ENCODE assay signal across 31 cellular contexts in genomic region chr5:73442152-73442860, GRCh38. TPM values are rescaled to one million over a fixed set of nuclear protein-coding genes. Genes with fewer than 3 reads are reported as not detected.
"Had no signal": no experiment of that assay in that cellular context is flagged by ENCODE, and none has a peak within 500 bp of the region (broad histone marks: within the 10 kb centered on the region; RNA-seq: fewer than 3 reads in every experiment).

No MANE protein-coding gene starts in this region.

- DNase-seq: activated CD4-positive, alpha-beta T cell treated with anti-CD3 and anti-CD28 coated beads, Interleukin-2, amount 10 ng/mL, durations not matched to agents 7 days and 5 days; activated CD4-positive, CD25-positive, alpha-beta regulatory T cell treated with anti-CD3 and anti-CD28 coated beads, Interleukin-2, amount 50 U/mL, for 72 hours; activated CD8-positive, alpha-beta T cell treated with anti-CD3 and anti-CD28 coated beads for 36 hours; activated naive CD4-positive, alpha-beta T cell; activated T-cell treated with anti-CD3 and anti-CD28 coated beads for 4 hours; activated T-cell treated with anti-CD3 and anti-CD28 coated beads, Interleukin-2, amount 50 U/mL, for 72 hours; anterior cingulate cortex; dorsolateral prefrontal cortex; effector memory CD8-positive, alpha-beta T cell; erythroblast; islet precursor cell; left colon; mammary epithelial cell; naive thymus-derived CD4-positive, alpha-beta T cell; right cardiac atrium; stimulated activated CD4-positive, alpha-beta T cell treated with anti-CD3 and anti-CD28 coated beads, Interleukin-15, amount 100 ng/mL, for 24 hours; stimulated activated CD4-positive, alpha-beta T cell treated with anti-CD3 and anti-CD28 coated beads, Interleukin-2, amount 100 ng/mL, for 24 hours; stimulated activated naive CD4-positive, alpha-beta T cell; T-helper 17 cell; T1000; tibial artery; WERI-Rb-1 had no signal

- H3K4me3 Mint-ChIP-seq: activated CD4-positive, alpha-beta T cell treated with anti-CD3 and anti-CD28 coated beads, Interleukin-2, amount 10 ng/mL, durations not matched to agents 7 days and 5 days; activated CD8-positive, alpha-beta T cell treated with anti-CD3 and anti-CD28 coated beads for 36 hours; activated T-cell treated with anti-CD3 and anti-CD28 coated beads, Interleukin-2, amount 50 U/mL, for 72 hours; effector memory CD8-positive, alpha-beta T cell; mesothelial cell of epicardium; T-helper 17 cell had no signal

- H3K27ac ChIP-seq: coronary artery, gastroesophageal sphincter, hepatocyte, suprapubic skin, tibial artery, WERI-Rb-1 had no signal

- ATAC-seq: activated CD8-positive, alpha-beta T cell treated with anti-CD3 and anti-CD28 coated beads for 36 hours; activated naive CD4-positive, alpha-beta T cell treated with anti-CD3 and anti-CD28 coated beads, Interleukin-2, amount 50 U/mL, for 72 hours; activated T-cell treated with anti-CD3 and anti-CD28 coated beads, Interleukin-2, amount 50 U/mL, for 72 hours; effector memory CD8-positive, alpha-beta T cell; gastroesophageal sphincter; left colon; naive thymus-derived CD4-positive, alpha-beta T cell; right cardiac atrium; T-helper 17 cell had no signal

- H3K36me3 Mint-ChIP-seq: brain, mesothelial cell of epicardium had no signal

- H3K27ac Mint-ChIP-seq: activated CD4-positive, alpha-beta T cell treated with anti-CD3 and anti-CD28 coated beads, Interleukin-2, amount 10 ng/mL, durations not matched to agents 7 days and 5 days; activated CD8-positive, alpha-beta T cell treated with anti-CD3 and anti-CD28 coated beads for 36 hours; activated naive CD4-positive, alpha-beta T cell treated with anti-CD3 and anti-CD28 coated beads, Interleukin-2, amount 50 U/mL, for 72 hours; brain; effector memory CD8-positive, alpha-beta T cell; mesothelial cell of epicardium; naive thymus-derived CD4-positive, alpha-beta T cell; T-helper 17 cell had no signal

- H2AFZ ChIP-seq: hepatocyte had no signal

- H3K9me3 ChIP-seq: gastroesophageal sphincter, suprapubic skin, tibial artery had no signal

- H3K36me3 ChIP-seq: gastroesophageal sphincter, suprapubic skin, tibial artery had no signal

- H3K4me3 ChIP-seq: coronary artery, gastroesophageal sphincter, hepatocyte, suprapubic skin, tibial artery had no signal

- H3K9me3 Mint-ChIP-seq: activated CD4-positive, alpha-beta T cell treated with anti-CD3 and anti-CD28 coated beads, Interleukin-2, amount 10 ng/mL, durations not matched to agents 7 days and 5 days; activated CD8-positive, alpha-beta T cell treated with anti-CD3 and anti-CD28 coated beads for 36 hours; activated T-cell treated with anti-CD3 and anti-CD28 coated beads, Interleukin-2, amount 50 U/mL, for 72 hours; effector memory CD8-positive, alpha-beta T cell; mesothelial cell of epicardium; neural crest cell had no signal

- H3K4me2 ChIP-seq: hepatocyte had no signal

- H3K79me2 ChIP-seq: hepatocyte had no signal

RNA-seq across cellular contexts. Expression of gene FOXD1, which starts 6.3 kb away (rescaled TPM):
- total RNA-seq: activated CD4-positive, alpha-beta T cell treated with anti-CD3 and anti-CD28 coated beads, Interleukin-2, amount 10 ng/mL, durations not matched to agents 7 days and 5 days; liver; right cardiac atrium; T-helper 17 cell had no signal
- polyA plus RNA-seq: liver; naive thymus-derived CD4-positive, alpha-beta T cell had no signal
